Comparison of ENCODE assay signal across 2 cellular contexts in the genomic region with DNA sequence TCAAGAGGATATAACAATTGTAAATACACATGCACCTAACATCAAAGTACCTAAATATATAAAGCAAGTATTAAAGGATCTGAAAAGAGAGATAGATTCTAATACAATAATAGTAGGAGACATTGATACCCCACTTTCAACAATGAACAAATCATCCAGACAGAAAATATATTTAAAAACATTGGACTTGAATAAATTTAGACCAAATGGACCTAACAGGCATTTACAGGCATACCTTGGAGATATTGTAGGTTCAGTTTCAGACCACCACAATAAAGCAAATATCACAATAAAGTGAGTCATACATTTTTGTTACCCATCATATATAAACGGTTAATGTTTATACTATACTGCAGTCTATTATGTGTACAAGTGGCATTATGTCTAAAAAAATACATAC.
A peak's percentile ranks its signal among the peaks of the same experiment; 100 is the strongest.
TF ChIP-seq lines count a peak whose summit lies in the region.

No MANE protein-coding gene starts in this region.

TF ChIP-seq in GM12878, 131 proteins besides CTCF, POLR2A, EP300 and RAD21 (continued from another document):
- TF ChIP-seq ETV6 (conservative IDR thresholded peaks at IDR 0.05 in 1 of 2, IDR thresholded peaks at IDR 0.05 in 1 of 2; ENCODE audit: borderline replicate concordance in 1 of 2, low read depth in 1 of 2) = peak in 1 of 2 experiments; percentile 97; a peak in 2 of 4 replicates
- TF ChIP-seq, protein P1, sequence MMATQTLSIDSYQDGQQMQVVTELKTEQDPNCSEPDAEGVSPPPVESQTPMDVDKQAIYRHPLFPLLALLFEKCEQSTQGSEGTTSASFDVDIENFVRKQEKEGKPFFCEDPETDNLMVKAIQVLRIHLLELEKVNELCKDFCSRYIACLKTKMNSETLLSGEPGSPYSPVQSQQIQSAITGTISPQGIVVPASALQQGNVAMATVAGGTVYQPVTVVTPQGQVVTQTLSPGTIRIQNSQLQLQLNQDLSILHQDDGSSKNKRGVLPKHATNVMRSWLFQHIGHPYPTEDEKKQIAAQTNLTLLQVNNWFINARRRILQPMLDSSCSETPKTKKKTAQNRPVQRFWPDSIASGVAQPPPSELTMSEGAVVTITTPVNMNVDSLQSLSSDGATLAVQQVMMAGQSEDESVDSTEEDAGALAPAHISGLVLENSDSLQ (IDR thresholded peaks at IDR 0.05) = no peak
- TF ChIP-seq ZNF384 (IDR thresholded peaks at IDR 0.05; ENCODE audit: borderline replicate concordance, low read depth, low read length) = no peak

TF ChIP-seq in GM23338, 12 proteins besides CTCF, POLR2A, EP300 and RAD21 (continued from another document):
- TF ChIP-seq, protein P2, sequence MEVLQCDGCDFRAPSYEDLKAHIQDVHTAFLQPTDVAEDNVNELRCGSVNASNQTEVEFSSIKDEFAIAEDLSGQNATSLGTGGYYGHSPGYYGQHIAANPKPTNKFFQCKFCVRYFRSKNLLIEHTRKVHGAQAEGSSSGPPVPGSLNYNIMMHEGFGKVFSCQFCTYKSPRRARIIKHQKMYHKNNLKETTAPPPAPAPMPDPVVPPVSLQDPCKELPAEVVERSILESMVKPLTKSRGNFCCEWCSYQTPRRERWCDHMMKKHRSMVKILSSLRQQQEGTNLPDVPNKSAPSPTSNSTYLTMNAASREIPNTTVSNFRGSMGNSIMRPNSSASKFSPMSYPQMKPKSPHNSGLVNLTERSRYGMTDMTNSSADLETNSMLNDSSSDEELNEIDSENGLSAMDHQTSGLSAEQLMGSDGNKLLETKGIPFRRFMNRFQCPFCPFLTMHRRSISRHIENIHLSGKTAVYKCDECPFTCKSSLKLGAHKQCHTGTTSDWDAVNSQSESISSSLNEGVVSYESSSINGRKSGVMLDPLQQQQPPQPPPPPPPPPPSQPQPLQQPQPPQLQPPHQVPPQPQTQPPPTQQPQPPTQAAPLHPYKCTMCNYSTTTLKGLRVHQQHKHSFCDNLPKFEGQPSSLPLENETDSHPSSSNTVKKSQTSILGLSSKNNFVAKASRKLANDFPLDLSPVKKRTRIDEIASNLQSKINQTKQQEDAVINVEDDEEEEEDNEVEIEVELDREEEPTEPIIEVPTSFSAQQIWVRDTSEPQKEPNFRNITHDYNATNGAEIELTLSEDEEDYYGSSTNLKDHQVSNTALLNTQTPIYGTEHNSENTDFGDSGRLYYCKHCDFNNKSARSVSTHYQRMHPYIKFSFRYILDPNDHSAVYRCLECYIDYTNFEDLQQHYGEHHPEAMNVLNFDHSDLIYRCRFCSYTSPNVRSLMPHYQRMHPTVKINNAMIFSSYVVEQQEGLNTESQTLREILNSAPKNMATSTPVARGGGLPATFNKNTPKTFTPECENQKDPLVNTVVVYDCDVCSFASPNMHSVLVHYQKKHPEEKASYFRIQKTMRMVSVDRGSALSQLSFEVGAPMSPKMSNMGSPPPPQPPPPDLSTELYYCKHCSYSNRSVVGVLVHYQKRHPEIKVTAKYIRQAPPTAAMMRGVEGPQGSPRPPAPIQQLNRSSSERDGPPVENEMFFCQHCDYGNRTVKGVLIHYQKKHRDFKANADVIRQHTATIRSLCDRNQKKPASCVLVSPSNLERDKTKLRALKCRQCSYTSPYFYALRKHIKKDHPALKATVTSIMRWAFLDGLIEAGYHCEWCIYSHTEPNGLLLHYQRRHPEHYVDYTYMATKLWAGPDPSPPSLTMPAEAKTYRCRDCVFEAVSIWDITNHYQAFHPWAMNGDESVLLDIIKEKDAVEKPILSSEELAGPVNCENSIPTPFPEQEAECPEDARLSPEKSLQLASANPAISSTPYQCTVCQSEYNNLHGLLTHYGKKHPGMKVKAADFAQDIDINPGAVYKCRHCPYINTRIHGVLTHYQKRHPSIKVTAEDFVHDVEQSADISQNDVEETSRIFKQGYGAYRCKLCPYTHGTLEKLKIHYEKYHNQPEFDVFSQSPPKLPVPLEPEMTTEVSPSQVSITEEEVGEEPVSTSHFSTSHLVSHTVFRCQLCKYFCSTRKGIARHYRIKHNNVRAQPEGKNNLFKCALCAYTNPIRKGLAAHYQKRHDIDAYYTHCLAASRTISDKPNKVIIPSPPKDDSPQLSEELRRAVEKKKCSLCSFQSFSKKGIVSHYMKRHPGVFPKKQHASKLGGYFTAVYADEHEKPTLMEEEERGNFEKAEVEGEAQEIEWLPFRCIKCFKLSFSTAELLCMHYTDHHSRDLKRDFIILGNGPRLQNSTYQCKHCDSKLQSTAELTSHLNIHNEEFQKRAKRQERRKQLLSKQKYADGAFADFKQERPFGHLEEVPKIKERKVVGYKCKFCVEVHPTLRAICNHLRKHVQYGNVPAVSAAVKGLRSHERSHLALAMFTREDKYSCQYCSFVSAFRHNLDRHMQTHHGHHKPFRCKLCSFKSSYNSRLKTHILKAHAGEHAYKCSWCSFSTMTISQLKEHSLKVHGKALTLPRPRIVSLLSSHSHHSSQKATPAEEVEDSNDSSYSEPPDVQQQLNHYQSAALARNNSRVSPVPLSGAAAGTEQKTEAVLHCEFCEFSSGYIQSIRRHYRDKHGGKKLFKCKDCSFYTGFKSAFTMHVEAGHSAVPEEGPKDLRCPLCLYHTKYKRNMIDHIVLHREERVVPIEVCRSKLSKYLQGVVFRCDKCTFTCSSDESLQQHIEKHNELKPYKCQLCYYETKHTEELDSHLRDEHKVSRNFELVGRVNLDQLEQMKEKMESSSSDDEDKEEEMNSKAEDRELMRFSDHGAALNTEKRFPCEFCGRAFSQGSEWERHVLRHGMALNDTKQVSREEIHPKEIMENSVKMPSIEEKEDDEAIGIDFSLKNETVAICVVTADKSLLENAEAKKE (CRISPR knock-in tag; IDR thresholded peaks at IDR 0.05) = no peak
- no peak for TF ChIP-seq EZH2phosphoT487 (IDR thresholded peaks at IDR 0.05; ENCODE audit: unreplicated experiment)
TF ChIP-seq in GM23338: peak in this region for 0.
